In genomic region chrX:84259868-84260267, GRCh38 we compare ENCODE assay signal across 26 cellular contexts.
DNase-seq lines count a peak whose midpoint lies in the region; ATAC-seq, FAIRE-seq and TF ChIP-seq lines count a peak whose summit lies in the region.
"Had no signal": no experiment of that assay in that cellular context is flagged by ENCODE, and none has a peak within 500 bp of the region (broad histone marks: within the 10 kb centered on the region; RNA-seq: fewer than 3 reads in every experiment).

No MANE protein-coding gene starts in this region.

- no peaks in the 10 kb centered on the region for H3K4me1 ChIP-seq in kidney (ENCODE audit: control insufficient read depth in 1 of 2, insufficient read depth in 1 of 2, low read depth in 1 of 2, low read length in 2 of 2)
- H3K4me1 ChIP-seq: BE2C had no signal

- no peak overlapping the region for H3K4me3 ChIP-seq in kidney (ENCODE audit: low read length in 2 of 2)
- H3K4me3 ChIP-seq: GM23338 had no signal

- ATAC-seq in GM18907 (IDR thresholded peaks at IDR 0.05; ENCODE audit: unreplicated experiment) (peak; percentile 57), GM19463 (IDR thresholded peaks at IDR 0.05; ENCODE audit: unreplicated experiment) (peak; percentile 44), HG03196 (IDR thresholded peaks at IDR 0.05; ENCODE audit: unreplicated experiment) (peak; percentile 76), HG03460 (IDR thresholded peaks at IDR 0.05; ENCODE audit: unreplicated experiment) (no peak)
- ATAC-seq: GM23338, HepG2 had no signal

- TF ChIP-seq CTCF in kidney (IDR thresholded peaks at IDR 0.05; ENCODE audit: borderline replicate concordance, extremely low read depth, insufficient read depth) = no peak

- H3K9me3 ChIP-seq in kidney (ENCODE audit: control insufficient read depth in 1 of 2, low read length in 2 of 2) = no peaks in the 10 kb centered on the region
- H3K9me3 ChIP-seq: BE2C had no signal

- H3K9ac ChIP-seq in kidney (ENCODE audit: low read length in 2 of 2) = no peak overlapping the region

- H3K36me3 ChIP-seq in kidney (ENCODE audit: control insufficient read depth in 1 of 2, insufficient read depth in 2 of 2, low read length in 2 of 2) = no peaks in the 10 kb centered on the region
- H3K36me3 ChIP-seq: BE2C had no signal

- FAIRE-seq in kidney (lab: Jason Lieb, UNC) = peak; percentile 33
- FAIRE-seq: A204.1, G401.6, GM12892, GM18507, H54, HepG2 had no signal

- intact Hi-C loops in kidney (cut with DNase I) = no loop called here

- no peak overlapping the region for H3K27ac ChIP-seq in kidney (ENCODE audit: low read depth in 2 of 2, low read length in 2 of 2)

- DNase-seq in kidney (no peak), dermis blood vessel endothelial cell (no peak), cerebellar cortex (ENCODE audit: low spot score) (no peak)
- DNase-seq: ACHN; BE2C; C1 segment of cervical spinal cord; CD4-positive, CD25-positive, alpha-beta regulatory T cell; CD8-positive, alpha-beta memory T cell; COR-L47; DMS 273 treated with DMSO at 0.1 percent for 48 hours; DMS53; DND-41; HCEC 1CT; Karpas-422; KBM-7 had no signal
